ENCODE assay signal across 19 cellular contexts in the genomic region with DNA sequence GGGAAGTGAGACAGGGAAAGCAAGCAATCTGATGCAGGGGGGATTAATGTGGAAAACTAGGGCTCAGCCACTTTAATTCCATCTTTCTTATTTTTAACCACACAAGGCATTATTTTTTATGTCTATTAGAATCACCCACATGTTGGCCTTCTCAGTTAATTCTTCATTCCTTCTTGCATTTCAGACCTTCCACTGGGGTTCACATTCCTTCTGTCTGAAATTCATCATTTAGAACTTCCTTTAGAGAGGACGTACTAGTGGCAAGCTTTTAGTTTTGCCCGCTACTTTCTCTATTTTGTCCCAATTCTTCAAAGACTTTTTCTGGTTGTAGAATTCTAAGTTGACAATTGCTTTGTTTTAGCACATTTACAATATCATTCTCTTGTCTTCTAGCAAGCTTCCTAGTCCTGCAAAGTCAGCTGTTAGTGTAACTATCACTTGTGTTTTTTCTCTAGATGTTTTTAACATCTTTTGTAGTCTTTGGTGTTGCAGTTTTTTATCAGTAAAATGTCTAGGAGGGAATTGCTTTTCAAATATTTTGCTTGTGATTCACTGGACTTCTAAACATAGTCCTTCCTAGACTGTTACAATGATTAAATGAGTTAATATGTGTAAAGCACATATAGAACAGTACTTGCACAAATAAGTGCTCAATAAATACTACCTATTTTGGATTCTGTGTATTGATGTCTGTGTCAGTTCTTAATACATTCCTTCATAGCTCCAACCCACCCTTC. TPM values are rescaled to one million over a fixed set of nuclear protein-coding genes. Genes with fewer than 3 reads are reported as not detected.
DNase-seq lines count a peak whose midpoint lies in the region; ATAC-seq and TF ChIP-seq lines count a peak whose summit lies in the region.
"Had no signal": no experiment of that assay in that cellular context is flagged by ENCODE, and none has a peak within 500 bp of the region (broad histone marks: within the 10 kb centered on the region; RNA-seq: fewer than 3 reads in every experiment).

No MANE protein-coding gene starts in this region.

- DNase-seq in right atrium auricular region (ENCODE audit: low spot score): no peak
- no peak for DNase-seq in right cardiac atrium
- no peak for DNase-seq in brain microvascular endothelial cell
- no peak for DNase-seq in osteocyte (ENCODE audit: extremely low spot score, unreplicated experiment)
- no peak for DNase-seq in activated CD4-positive, alpha-beta memory T cell treated with anti-CD3 and anti-CD28 coated beads, Interleukin-2, amount 10 ng/mL, durations not matched to agents 7 days and 5 days
- no peak for DNase-seq in left colon
- no peak for DNase-seq in NCI-H1694 (lab: John Stamatoyannopoulos, UW)
- DNase-seq: activated CD4-positive, CD25-positive, alpha-beta regulatory T cell treated with anti-CD3 and anti-CD28 coated beads, Interleukin-2, amount 50 U/mL, for 72 hours; activated effector memory CD4-positive, alpha-beta T cell treated with anti-CD3 and anti-CD28 coated beads, Interleukin-2, amount 50 U/mL, for 16 hours; CD4-positive, alpha-beta memory T cell; DMS79 treated with DMSO at 0.1 percent for 48 hours; heart left ventricle; NCI-H1436; NCI-H446; SHP77 treated with DMSO at 0.1 percent for 48 hours; stimulated activated CD4-positive, alpha-beta T cell treated with anti-CD3 and anti-CD28 coated beads, Interleukin-4, amount 100 ng/mL, for 24 hours; testis had no signal

- no peak overlapping the region for H3K4me3 Mint-ChIP-seq in osteocyte (ENCODE audit: unreplicated experiment)
- no peak overlapping the region for H3K4me3 Mint-ChIP-seq in activated CD4-positive, alpha-beta memory T cell treated with anti-CD3 and anti-CD28 coated beads, Interleukin-2, amount 10 ng/mL, durations not matched to agents 7 days and 5 days
- H3K4me3 Mint-ChIP-seq: CD4-positive, alpha-beta memory T cell had no signal

- H3K36me3 Mint-ChIP-seq in osteocyte (ENCODE audit: unreplicated experiment): peaks cover 1% of the 10 kb centered on the region
- no peaks in the 10 kb centered on the region for H3K36me3 Mint-ChIP-seq in activated CD4-positive, alpha-beta memory T cell treated with anti-CD3 and anti-CD28 coated beads, Interleukin-2, amount 10 ng/mL, durations not matched to agents 7 days and 5 days (ENCODE audit: low read depth)
- H3K36me3 Mint-ChIP-seq: CD4-positive, alpha-beta memory T cell had no signal

- POLR2A ChIA-PET in activated CD4-positive, alpha-beta memory T cell treated with anti-CD3 and anti-CD28 coated beads, Interleukin-2, amount 10 ng/mL, durations not matched to agents 7 days and 5 days (lab: Charles Lee): no interaction called here

- intact Hi-C loops in right cardiac atrium (cut with DNase I) (no loop called here), left colon (cut with DNase I, micrococcal nuclease) (no loop called here)

- H3K9me3 ChIP-seq in right atrium auricular region (no peaks in the 10 kb centered on the region), right cardiac atrium (ENCODE audit: control insufficient read depth, low read length) (no peaks in the 10 kb centered on the region)
- H3K9me3 ChIP-seq: heart left ventricle, testis had no signal

- peaks cover 3% of the 10 kb centered on the region for H3K27me3 Mint-ChIP-seq in osteocyte (ENCODE audit: unreplicated experiment)
- peaks cover 18% of the 10 kb centered on the region for H3K27me3 Mint-ChIP-seq in activated CD4-positive, alpha-beta memory T cell treated with anti-CD3 and anti-CD28 coated beads, Interleukin-2, amount 10 ng/mL, durations not matched to agents 7 days and 5 days

- peak overlapping the region; percentile 81 to 96 for H3K27ac ChIP-seq in right atrium auricular region
- no peak overlapping the region for H3K27ac ChIP-seq in right cardiac atrium (ENCODE audit: low read length)
- peak overlapping the region; percentile 96 for H3K27ac ChIP-seq in brain microvascular endothelial cell
- H3K27ac ChIP-seq: testis had no signal

- H3K36me3 ChIP-seq in right atrium auricular region: no peaks in the 10 kb centered on the region
- no peaks in the 10 kb centered on the region for H3K36me3 ChIP-seq in brain microvascular endothelial cell (replicated peaks)
- H3K36me3 ChIP-seq: heart left ventricle had no signal

- peak overlapping the region; percentile 40 for H3K27ac Mint-ChIP-seq in osteocyte (ENCODE audit: unreplicated experiment)
- H3K27ac Mint-ChIP-seq in activated CD4-positive, alpha-beta memory T cell treated with anti-CD3 and anti-CD28 coated beads, Interleukin-2, amount 10 ng/mL, durations not matched to agents 7 days and 5 days: no peak overlapping the region
- H3K27ac Mint-ChIP-seq: CD4-positive, alpha-beta memory T cell had no signal

- H3K4me3 ChIP-seq in right atrium auricular region (no peak overlapping the region), right cardiac atrium (ENCODE audit: low read length) (no peak overlapping the region), brain microvascular endothelial cell (ENCODE audit: low read depth, low read length) (no peak overlapping the region)
- H3K4me3 ChIP-seq: testis had no signal

- WGBS in right cardiac atrium: 90% methylated on average over 2 of the region's 2 CpGs

- no peak for TF ChIP-seq CTCF in right atrium auricular region (IDR thresholded peaks at IDR 0.05)
- no peak for TF ChIP-seq CTCF in brain microvascular endothelial cell (IDR thresholded peaks at IDR 0.05; ENCODE audit: low read depth, low read length, missing control alignments)
- TF ChIP-seq CTCF in osteocyte (IDR thresholded peaks at IDR 0.05): no peak

- H3K27me3 ChIP-seq in right atrium auricular region (no peaks in the 10 kb centered on the region), right cardiac atrium (ENCODE audit: control insufficient read depth, insufficient read depth) (no peaks in the 10 kb centered on the region), brain microvascular endothelial cell (replicated peaks) (no peaks in the 10 kb centered on the region)
- H3K27me3 ChIP-seq: heart left ventricle, testis had no signal

- peaks cover 0 to 42% of the 10 kb centered on the region in 2 donors for H3K4me1 ChIP-seq in right atrium auricular region
- peaks cover 6% of the 10 kb centered on the region for H3K4me1 ChIP-seq in right cardiac atrium (ENCODE audit: control insufficient read depth, insufficient read depth, low read length)

- no peak for ATAC-seq in right cardiac atrium
- ATAC-seq in left colon: no peak
- ATAC-seq in HG03439 (IDR thresholded peaks at IDR 0.05; ENCODE audit: unreplicated experiment): no peak
- ATAC-seq: heart left ventricle, sciatic nerve had no signal

- in situ Hi-C loops in brain microvascular endothelial cell (cut with HindIII; ENCODE audit: low pct_ligation_motif_present, low sequenced_read_pairs): no loop called here

- peaks cover 30% of the 10 kb centered on the region for H3K4me1 Mint-ChIP-seq in osteocyte (ENCODE audit: unreplicated experiment)
- peaks cover 2% of the 10 kb centered on the region for H3K4me1 Mint-ChIP-seq in activated CD4-positive, alpha-beta memory T cell treated with anti-CD3 and anti-CD28 coated beads, Interleukin-2, amount 10 ng/mL, durations not matched to agents 7 days and 5 days
- H3K4me1 Mint-ChIP-seq: CD4-positive, alpha-beta memory T cell had no signal

- H3K9me3 Mint-ChIP-seq in osteocyte (ENCODE audit: unreplicated experiment): peaks cover 11% of the 10 kb centered on the region
- H3K9me3 Mint-ChIP-seq in activated CD4-positive, alpha-beta memory T cell treated with anti-CD3 and anti-CD28 coated beads, Interleukin-2, amount 10 ng/mL, durations not matched to agents 7 days and 5 days: no peaks in the 10 kb centered on the region
- H3K9me3 Mint-ChIP-seq: CD4-positive, alpha-beta memory T cell had no signal

- CTCF ChIA-PET in activated CD4-positive, alpha-beta memory T cell treated with anti-CD3 and anti-CD28 coated beads, Interleukin-2, amount 10 ng/mL, durations not matched to agents 7 days and 5 days (lab: Charles Lee): interaction anchor here (1.0 kb wide), 2 partner anchors 29 to 247 kb away, joined by 4 read pairs; no protein-coding TSS in a partner anchor

RNA-seq across cellular contexts. Expression of gene NNMT, which starts 5.5 kb away (rescaled TPM):
- 100 to 1,000 TPM in 1 of 2 donors, 10 to 100 TPM in 1; 83.7 to 240 TPM for total RNA-seq in right atrium auricular region
- total RNA-seq in right cardiac atrium: 100 to 1,000 TPM in 1 of 4 donors, 10 to 100 TPM in 3; 16.8 to 183 (median 50.8) TPM
- polyA plus RNA-seq in right cardiac atrium: 56.9 TPM
- 65.4 and 79.5 TPM in 2 replicates for total RNA-seq in osteocyte
- total RNA-seq in activated CD4-positive, alpha-beta memory T cell treated with anti-CD3 and anti-CD28 coated beads, Interleukin-2, amount 10 ng/mL, durations not matched to agents 7 days and 5 days: not detected
- 10 to 100 TPM; 27.2 to 42.2 TPM for total RNA-seq in left colon
- total RNA-seq: CD4-positive, alpha-beta memory T cell had no signal
- polyA plus RNA-seq: CD4-positive, alpha-beta memory T cell had no signal

Comparison
In these comparisons a context has a peak if more than half of its experiments do, and no peak if none do; other contexts are left out.
1. RNA of gene NNMT, which starts 5.5 kb away (total RNA-seq): 83.7 to 240 TPM in right atrium auricular region, 65.4 to 79.5 TPM in osteocyte, 16.8 to 183 TPM in right cardiac atrium and 27.2 to 42.2 TPM in left colon; not detected in activated CD4-positive, alpha-beta memory T cell treated with anti-CD3 and anti-CD28 coated beads, Interleukin-2, amount 10 ng/mL, durations not matched to agents 7 days and 5 days; every median in the first group is over 10 times any median in the second.